1 cellular context compared by ENCODE assay signal in genomic region chr4:94207469-94208224, GRCh38.
A peak's percentile ranks its signal among the peaks of the same experiment; 100 is the strongest.
TF ChIP-seq lines count a peak whose summit lies in the region.

TSS of gene SMARCAD1 (plus strand) at chr4:94207865. CDS start at chr4:94208395, 530 bp downstream.

TF ChIP-seq in K562, 482 proteins besides CTCF, POLR2A, EP300 and RAD21 (continued from another document and continues in another):
- TF ChIP-seq PATZ1 (CRISPR knock-in tag; IDR thresholded peaks at IDR 0.05; ENCODE audit: borderline replicate concordance) (no peak), CEBPB (tag; IDR thresholded peaks at IDR 0.05) (peak; percentile 98), MAZ (CRISPR knock-in tag; conservative IDR thresholded peaks at IDR 0.05 in 1 of 2, IDR thresholded peaks at IDR 0.05 in 1 of 2) (peak in 1 of 2 experiments; percentile 79; a peak in 3 of 4 replicates), ZNF407 (IDR thresholded peaks at IDR 0.05; ENCODE audit: low read depth) (peak; percentile 94), TRIM24 (IDR thresholded peaks at IDR 0.05) (peak in 1 of 2 experiments; percentile 29; a peak in 1 of 4 replicates), SFPQ (IDR thresholded peaks at IDR 0.05; ENCODE audit: low read depth, low read length) (no peak), FOXA3 (CRISPR knock-in tag; conservative IDR thresholded peaks at IDR 0.05 in 1 of 2, IDR thresholded peaks at IDR 0.05 in 1 of 2) (no peak), ZNF75A (CRISPR knock-in tag; IDR thresholded peaks at IDR 0.05) (no peak), ETV1 (tag; conservative IDR thresholded peaks at IDR 0.05; ENCODE audit: low read depth) (peak; percentile 89), ZNF23 (CRISPR knock-in tag; IDR thresholded peaks at IDR 0.05) (no peak), CHAMP1 (IDR thresholded peaks at IDR 0.05) (no peak), ZNF146 (CRISPR knock-in tag; IDR thresholded peaks at IDR 0.05; ENCODE audit: unreplicated experiment) (no peak), SMAD4 (CRISPR knock-in tag; conservative IDR thresholded peaks at IDR 0.05) (0 out of 2 replicates have a peak, but pooled peaks have one; percentile 47), GTF2B (IDR thresholded peaks at IDR 0.05; ENCODE audit: extremely low read depth, insufficient read length) (no peak), ZNF165 (CRISPR knock-in tag; IDR thresholded peaks at IDR 0.05; ENCODE audit: borderline replicate concordance) (no peak), HOMEZ (CRISPR knock-in tag; IDR thresholded peaks at IDR 0.05) (no peak), TGIF2 (CRISPR knock-in tag; IDR thresholded peaks at IDR 0.05) (no peak; the same call in 1 of the 2 replicates), OTX1 (CRISPR knock-in tag; IDR thresholded peaks at IDR 0.05) (no peak), POLR2AphosphoS2 (IDR thresholded peaks at IDR 0.05; ENCODE audit: low read length) (no peak), PHTF2 (CRISPR knock-in tag; IDR thresholded peaks at IDR 0.05) (no peak), RAD51 (IDR thresholded peaks at IDR 0.05; ENCODE audit: borderline replicate concordance, low read depth) (peak; percentile 30; the same call in 1 of the 2 replicates), ESRRA (IDR thresholded peaks at IDR 0.05; ENCODE audit: borderline replicate concordance, low read depth) (peak; percentile 54), SREBF2 (CRISPR knock-in tag; IDR thresholded peaks at IDR 0.05) (0 out of 2 replicates have a peak, but pooled peaks have one; percentile 42)
